In genomic region chr2:109185338-109185737, GRCh38 we compare ENCODE assay signal across 10 cellular contexts. TPM values are rescaled to one million over a fixed set of nuclear protein-coding genes. Genes with fewer than 3 reads are reported as not detected.
DNase-seq lines count a peak whose midpoint lies in the region; ATAC-seq and TF ChIP-seq lines count a peak whose summit lies in the region.
"Had no signal": no experiment of that assay in that cellular context is flagged by ENCODE, and none has a peak within 500 bp of the region (broad histone marks: within the 10 kb centered on the region; RNA-seq: fewer than 3 reads in every experiment).

No MANE protein-coding gene starts in this region.

- TF ChIP-seq POLR2A in sigmoid colon (IDR thresholded peaks at IDR 0.05) = no peak

- WGBS in sigmoid colon, 2 donors = 61 to 66% methylated on average over 4 of the region's 4 CpGs

- H3K9me3 ChIP-seq in sigmoid colon = no peaks in the 10 kb centered on the region

- H3K36me3 ChIP-seq in sigmoid colon = no peaks in the 10 kb centered on the region

- TF ChIP-seq EP300 in sigmoid colon (IDR thresholded peaks at IDR 0.05) = no peak

- H3K27ac ChIP-seq in sigmoid colon = peak overlapping the region; percentile 80 to 87 (median 86)

- peak; percentile 95 for ATAC-seq in left ventricle myocardium superior
- no peak for ATAC-seq in GM18861 (IDR thresholded peaks at IDR 0.05; ENCODE audit: unreplicated experiment)

- DNase-seq in ELR (ENCODE audit: low read depth) (peak; percentile 66), astrocyte of the spinal cord (ENCODE audit: low read depth, low spot score) (peak; percentile 67), left ventricle myocardium superior (peak; percentile 63), sigmoid colon (peak; percentile 82), DMS153 treated with DMSO at 0.1 percent for 48 hours (lab: John Stamatoyannopoulos, UW; ENCODE audit: unreplicated experiment) (no peak), SHP77 treated with DMSO at 0.1 percent for 48 hours (lab: John Stamatoyannopoulos, UW) (no peak)
- DNase-seq in activated naive CD4-positive, alpha-beta T cell treated with Interleukin-2 at 50 U/mL for 16 hours = no peak
- DNase-seq: activated CD8-positive, alpha-beta memory T cell treated with anti-CD3 and anti-CD28 coated beads, Interleukin-2, amount 50 U/mL, for 4 hours; SW 1271 had no signal

- H3K4me3 ChIP-seq in astrocyte of the spinal cord (ENCODE audit: low read depth, low read length) (no peak overlapping the region), sigmoid colon (no peak overlapping the region)

- no peaks in the 10 kb centered on the region for H3K27me3 ChIP-seq in sigmoid colon

- peaks cover 0 to 61% (median 36%) of the 10 kb centered on the region in 4 donors for H3K4me1 ChIP-seq in sigmoid colon

- in situ Hi-C loops in astrocyte of the spinal cord (cut with HindIII; ENCODE audit: low sequenced_read_pairs) = no loop called here

- TF ChIP-seq CTCF in astrocyte of the spinal cord (IDR thresholded peaks at IDR 0.05; ENCODE audit: low read depth, low read length) = no peak
- TF ChIP-seq CTCF in sigmoid colon (IDR thresholded peaks at IDR 0.05) = no peak

- intact Hi-C loops in left ventricle myocardium superior (cut with micrococcal nuclease) (no loop called here), sigmoid colon (cut with DNase I) (no loop called here)

RNA-seq across cellular contexts. Expression of gene SH3RF3, which starts 56.3 kb away (rescaled TPM):
- total RNA-seq in left ventricle myocardium superior = 7.4 TPM
- total RNA-seq in sigmoid colon = 10 to 100 TPM in 1 of 4 donors, 1 to 10 TPM in 3; 1.6 to 10.0 (median 7.6) TPM
- 1 to 10 TPM in 2 of 3 donors, under 1 TPM in 1; 0.69 to 3.4 (median 1.2) TPM for polyA plus RNA-seq in sigmoid colon

Comparison
In these comparisons a context has a peak if more than half of its experiments do, and no peak if none do; other contexts are left out.
1. DNase-seq: peak in ELR (single experiment), astrocyte of the spinal cord (single experiment), left ventricle myocardium superior (single experiment) and sigmoid colon (single experiment); none in DMS153 treated with DMSO at 0.1 percent for 48 hours (single experiment), SHP77 treated with DMSO at 0.1 percent for 48 hours (single experiment) and activated naive CD4-positive, alpha-beta T cell treated with Interleukin-2 at 50 U/mL for 16 hours (single experiment).